1 cellular context compared by ENCODE assay signal in genomic region chr1:168907053-168907452, GRCh38.
TF ChIP-seq lines count a peak whose summit lies in the region.

No MANE protein-coding gene starts in this region.

TF ChIP-seq in HepG2, 621 proteins besides CTCF, POLR2A, EP300 and RAD21 (continued from another document and continues in another):
- no peak for TF ChIP-seq ZFP91 (CRISPR knock-in tag; IDR thresholded peaks at IDR 0.05; ENCODE audit: borderline replicate concordance)
- TF ChIP-seq CEBPG (CRISPR knock-in tag; IDR thresholded peaks at IDR 0.05) = peak; percentile 59
- TF ChIP-seq MYC (CRISPR knock-in tag; IDR thresholded peaks at IDR 0.05; ENCODE audit: borderline replicate concordance) = no peak
- peak; percentile 49; the same call in 1 of the 2 replicates for TF ChIP-seq ZNF362 (CRISPR knock-in tag; IDR thresholded peaks at IDR 0.05; ENCODE audit: borderline replicate concordance)
- no peak for TF ChIP-seq ZNF775 (CRISPR knock-in tag; IDR thresholded peaks at IDR 0.05; ENCODE audit: borderline replicate concordance)
- TF ChIP-seq AKNA (CRISPR knock-in tag; IDR thresholded peaks at IDR 0.05; ENCODE audit: borderline replicate concordance) = no peak
- no peak for TF ChIP-seq ZSCAN5A (CRISPR knock-in tag; IDR thresholded peaks at IDR 0.05; ENCODE audit: borderline replicate concordance)
- TF ChIP-seq ZKSCAN8 (CRISPR knock-in tag; IDR thresholded peaks at IDR 0.05; ENCODE audit: borderline replicate concordance) = no peak
- TF ChIP-seq GMEB2 (CRISPR knock-in tag; IDR thresholded peaks at IDR 0.05; ENCODE audit: low read depth) = no peak
- no peak for TF ChIP-seq SMC3 (IDR thresholded peaks at IDR 0.05; ENCODE audit: low read length)
- TF ChIP-seq PHB2 (IDR thresholded peaks at IDR 0.05; ENCODE audit: partially characterized antibody) = no peak
- TF ChIP-seq THAP7 (CRISPR knock-in tag; IDR thresholded peaks at IDR 0.05) = no peak
- peak; percentile 47; the same call in 1 of the 2 replicates for TF ChIP-seq ELF3 (CRISPR knock-in tag; IDR thresholded peaks at IDR 0.05)
- no peak for TF ChIP-seq ZNF879 (CRISPR knock-in tag; IDR thresholded peaks at IDR 0.05)
- no peak for TF ChIP-seq GFI1 (CRISPR knock-in tag; IDR thresholded peaks at IDR 0.05; ENCODE audit: borderline replicate concordance)
- no peak for TF ChIP-seq ZBTB25 (CRISPR knock-in tag; IDR thresholded peaks at IDR 0.05)
- no peak for TF ChIP-seq CSRNP1 (CRISPR knock-in tag; IDR thresholded peaks at IDR 0.05)
- TF ChIP-seq SATB2 (CRISPR knock-in tag; IDR thresholded peaks at IDR 0.05) = no peak
- TF ChIP-seq ZNF280B (CRISPR knock-in tag; IDR thresholded peaks at IDR 0.05; ENCODE audit: borderline replicate concordance) = no peak
- TF ChIP-seq THAP11 (CRISPR knock-in tag; IDR thresholded peaks at IDR 0.05) = no peak
- TF ChIP-seq ZNF607 (CRISPR knock-in tag; IDR thresholded peaks at IDR 0.05; ENCODE audit: borderline replicate concordance) = no peak
- no peak for TF ChIP-seq ZNF562 (CRISPR knock-in tag; IDR thresholded peaks at IDR 0.05; ENCODE audit: borderline replicate concordance)
- no peak for TF ChIP-seq ZNF550 (CRISPR knock-in tag; IDR thresholded peaks at IDR 0.05; ENCODE audit: borderline replicate concordance)
- TF ChIP-seq ZSCAN25 (CRISPR knock-in tag; IDR thresholded peaks at IDR 0.05) = no peak
- TF ChIP-seq ZMAT5 (CRISPR knock-in tag; IDR thresholded peaks at IDR 0.05; ENCODE audit: borderline replicate concordance, low read depth) = no peak
- TF ChIP-seq ZNF776 (CRISPR knock-in tag; IDR thresholded peaks at IDR 0.05) = no peak
- no peak for TF ChIP-seq ZNF790 (CRISPR knock-in tag; IDR thresholded peaks at IDR 0.05; ENCODE audit: borderline replicate concordance)
- TF ChIP-seq MTA1 (CRISPR knock-in tag; IDR thresholded peaks at IDR 0.05; ENCODE audit: borderline replicate concordance) = no peak
- no peak for TF ChIP-seq ZNF746 (CRISPR knock-in tag; IDR thresholded peaks at IDR 0.05)
- TF ChIP-seq PLRG1 (conservative IDR thresholded peaks at IDR 0.05) = no peak
- no peak for TF ChIP-seq ZBTB26 (CRISPR knock-in tag; IDR thresholded peaks at IDR 0.05; ENCODE audit: borderline replicate concordance)
- TF ChIP-seq FOXP1 (IDR thresholded peaks at IDR 0.05) = no peak
- TF ChIP-seq FOXP1 (CRISPR knock-in tag; IDR thresholded peaks at IDR 0.05) = peak; percentile 25; the same call in 1 of the 2 replicates
- no peak for TF ChIP-seq PRMT3 (CRISPR knock-in tag; IDR thresholded peaks at IDR 0.05; ENCODE audit: borderline replicate concordance, low read depth)
- TF ChIP-seq HDAC2 (CRISPR knock-in tag; IDR thresholded peaks at IDR 0.05) = 0 out of 2 replicates have a peak, but pooled peaks have one; percentile 30
- TF ChIP-seq HOXD1 (CRISPR knock-in tag; IDR thresholded peaks at IDR 0.05) = no peak
- TF ChIP-seq ZBTB8A (CRISPR knock-in tag; IDR thresholded peaks at IDR 0.05; ENCODE audit: borderline replicate concordance, low read depth) = no peak
- TF ChIP-seq GLI4 (CRISPR knock-in tag; IDR thresholded peaks at IDR 0.05; ENCODE audit: borderline replicate concordance) = no peak
- TF ChIP-seq RNF2 (conservative IDR thresholded peaks at IDR 0.05; ENCODE audit: low read depth) = no peak
- no peak for TF ChIP-seq ATF1 (CRISPR knock-in tag; IDR thresholded peaks at IDR 0.05)
- TF ChIP-seq ZMYM4 (CRISPR knock-in tag; IDR thresholded peaks at IDR 0.05) = no peak
- TF ChIP-seq HNF4G (IDR thresholded peaks at IDR 0.05; ENCODE audit: borderline replicate concordance, low read depth, low read length) = no peak
- TF ChIP-seq HNF4G (CRISPR knock-in tag; IDR thresholded peaks at IDR 0.05; ENCODE audit: borderline replicate concordance, low read depth) = no peak
- TF ChIP-seq NCOA2 (CRISPR knock-in tag; IDR thresholded peaks at IDR 0.05) = peak; percentile 77
- peak; percentile 75; the same call in 1 of the 2 replicates for TF ChIP-seq ARID2 (CRISPR knock-in tag; IDR thresholded peaks at IDR 0.05; ENCODE audit: borderline replicate concordance)
- TF ChIP-seq ZNF501 (CRISPR knock-in tag; IDR thresholded peaks at IDR 0.05) = no peak
- no peak for TF ChIP-seq DNMT1 (CRISPR knock-in tag; IDR thresholded peaks at IDR 0.05)
- no peak for TF ChIP-seq SNAI1 (CRISPR knock-in tag; IDR thresholded peaks at IDR 0.05; ENCODE audit: borderline replicate concordance)
